In the genomic region with DNA sequence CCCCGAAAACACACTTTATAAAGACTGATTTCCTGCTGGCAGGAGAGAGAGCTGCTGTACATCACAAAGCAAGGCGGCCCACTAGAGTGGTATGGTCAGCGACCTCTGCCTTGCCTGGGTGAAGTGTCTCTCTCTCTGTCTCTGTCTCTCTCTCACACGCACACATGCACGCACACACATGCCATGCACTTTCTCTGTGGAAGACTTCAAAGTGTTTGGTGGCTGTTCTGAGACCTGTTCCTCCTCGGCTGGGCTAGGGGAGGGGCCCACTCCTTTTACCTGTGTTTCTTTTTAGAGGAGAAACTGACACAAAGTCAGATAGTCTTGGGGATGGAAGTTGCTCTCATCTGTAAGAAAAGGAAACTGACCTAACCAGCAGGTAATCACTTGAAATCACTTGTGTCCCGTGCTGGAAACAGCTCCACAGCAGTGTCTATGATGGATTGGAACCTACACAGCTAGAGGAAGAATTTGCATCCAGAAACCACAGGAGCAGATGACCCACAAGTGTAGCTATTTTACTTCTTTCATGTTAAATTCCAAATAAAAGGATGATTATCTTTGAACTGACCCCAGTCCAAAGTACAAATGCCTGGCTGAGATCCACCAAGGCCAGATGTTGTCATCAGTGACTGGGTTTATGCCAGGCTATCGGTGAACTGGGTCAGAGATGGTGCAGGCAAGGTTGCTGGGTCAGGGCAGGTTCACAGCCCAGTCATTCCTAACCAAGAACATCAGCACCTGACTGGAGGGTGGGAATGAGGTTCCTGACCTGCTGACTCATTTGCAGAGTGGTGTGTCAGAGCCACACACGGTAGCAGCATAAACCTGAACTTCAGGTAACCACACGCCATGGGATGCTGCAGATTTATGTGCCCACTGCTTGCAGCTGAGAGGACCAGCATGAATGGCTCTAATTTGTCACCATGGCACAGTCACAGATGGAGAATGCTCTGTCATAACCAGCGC, we compare ENCODE assay signal across 12 cellular contexts.
DNase-seq lines count a peak whose midpoint lies in the region; ATAC-seq and TF ChIP-seq lines count a peak whose summit lies in the region.
"Had no signal": no experiment of that assay in that cellular context is flagged by ENCODE, and none has a peak within 500 bp of the region (broad histone marks: within the 10 kb centered on the region; RNA-seq: fewer than 3 reads in every experiment).

No MANE protein-coding gene starts in this region.

- H3K36me3 ChIP-seq in PC-3 (ENCODE audit: low read depth, low read length) (peaks cover 8% of the 10 kb centered on the region; the same call in 1 of the 2 replicates), hepatocyte (replicated peaks; ENCODE audit: insufficient read depth, low read depth) (no peaks in the 10 kb centered on the region)

- POLR2A ChIA-PET in PC-3 (lab: Charles Lee; ENCODE audit: unreplicated experiment): interaction anchor here (0.6 kb wide), 1 partner anchor 10 kb away, joined by 8 read pairs; no protein-coding TSS in a partner anchor

- H3K27ac ChIP-seq in PC-3 (ENCODE audit: low read length) (peak overlapping the region; percentile 97), hepatocyte (peak overlapping the region; percentile 85)
- H3K27ac ChIP-seq: GM23248 had no signal

- H3K79me2 ChIP-seq in PC-3 (ENCODE audit: low read length): peaks cover 73% of the 10 kb centered on the region
- H3K79me2 ChIP-seq in hepatocyte: peaks cover 5% of the 10 kb centered on the region

- H3K9ac ChIP-seq in PC-3 (ENCODE audit: low read length): peak overlapping the region; percentile 69
- H3K9ac ChIP-seq: GM23248 had no signal

- intact Hi-C loops in PC-3 (cut with micrococcal nuclease): no loop called here

- no peak for TF ChIP-seq CTCF in PC-3 (conservative IDR thresholded peaks at IDR 0.05; ENCODE audit: low read depth, low read length)
- no peak for TF ChIP-seq CTCF in hepatocyte (IDR thresholded peaks at IDR 0.05; ENCODE audit: poor library complexity)

- H3K27me3 ChIP-seq in PC-3 (ENCODE audit: low read length) (no peaks in the 10 kb centered on the region), hepatocyte (no peaks in the 10 kb centered on the region)

- no TSS peak for BruUV-seq in PC-3 (replicated peaks; lab: Mats Ljungman, UMichigan)

- H3K9me2 ChIP-seq in PC-3 (replicated peaks; ENCODE audit: low read length) (no peaks in the 10 kb centered on the region), hepatocyte (replicated peaks; ENCODE audit: insufficient read depth) (no peaks in the 10 kb centered on the region)

- H2AFZ ChIP-seq in PC-3 (ENCODE audit: low read length) (no peak overlapping the region), hepatocyte (no peak overlapping the region)
- H2AFZ ChIP-seq: GM23248 had no signal

- ATAC-seq in PC-3: peak; percentile 74
- no peak for ATAC-seq in GM18909 (IDR thresholded peaks at IDR 0.05; ENCODE audit: poor library complexity, unreplicated experiment)

- no peaks in the 10 kb centered on the region for H4K20me1 ChIP-seq in PC-3 (ENCODE audit: low read length)
- no peaks in the 10 kb centered on the region for H4K20me1 ChIP-seq in hepatocyte (ENCODE audit: insufficient read depth, poor library complexity, severe bottlenecking)

- 76% methylated on average over 11 of the region's 11 CpGs for WGBS in hepatocyte (ENCODE audit: low lambda C conversion rate, missing lambda C conversion rate)

- H3K9me3 ChIP-seq in PC-3 (ENCODE audit: low read length) (no peaks in the 10 kb centered on the region), hepatocyte (ENCODE audit: low read depth) (no peaks in the 10 kb centered on the region)

- peak; percentile 15 for DNase-seq in stimulated activated CD4-positive, alpha-beta T cell treated with anti-CD3 and anti-CD28 coated beads, Interleukin-15, amount 100 ng/mL, for 24 hours
- DNase-seq in stimulated activated CD4-positive, alpha-beta T cell treated with anti-CD3 and anti-CD28 coated beads, Interleukin-2, amount 100 ng/mL, for 48 hours: no peak
- peak; percentile 93 for DNase-seq in PC-3
- DNase-seq in hepatocyte (ENCODE audit: low spot score): peak; percentile 76
- DNase-seq in superior temporal gyrus (ENCODE audit: extremely low spot score): no peak
- no peak for DNase-seq in dedifferentiated amniotic fluid mesenchymal stem cell (ENCODE audit: extremely low spot score)
- DNase-seq in activated gamma-delta T cell treated with Interleukin-2 at 50 U/mL for 16 hours: no peak
- DNase-seq: activated effector memory CD4-positive, alpha-beta T cell treated with anti-CD3 and anti-CD28 coated beads, Interleukin-2, amount 50 U/mL, for 16 hours; erythroblast; GM23248; NCI-H446 treated with DMSO at 0.1 percent for 48 hours had no signal

- CTCF ChIA-PET in PC-3 (lab: Charles Lee): no interaction called here

- H3K4me3 ChIP-seq in PC-3 (ENCODE audit: low read length): no peak overlapping the region
- no peak overlapping the region for H3K4me3 ChIP-seq in hepatocyte
- H3K4me3 ChIP-seq: GM23248 had no signal

- H3K4me2 ChIP-seq in PC-3 (ENCODE audit: low read length) (peak overlapping the region; percentile 52), hepatocyte (no peak overlapping the region)

- H3K4me1 ChIP-seq in PC-3 (ENCODE audit: insufficient read depth, low read length) (peaks cover 49% of the 10 kb centered on the region), hepatocyte (ENCODE audit: insufficient read depth) (peaks cover 29% of the 10 kb centered on the region)

- H3F3A ChIP-seq in PC-3 (ENCODE audit: low read length, unreplicated experiment): no peaks in the 10 kb centered on the region

Comparison
In these comparisons a context has a peak if more than half of its experiments do, and no peak if none do; other contexts are left out.
1. DNase-seq: peak in stimulated activated CD4-positive, alpha-beta T cell treated with anti-CD3 and anti-CD28 coated beads, Interleukin-15, amount 100 ng/mL, for 24 hours (single experiment), PC-3 (single experiment) and hepatocyte (single experiment); none in stimulated activated CD4-positive, alpha-beta T cell treated with anti-CD3 and anti-CD28 coated beads, Interleukin-2, amount 100 ng/mL, for 48 hours (0 of 2), superior temporal gyrus (single experiment), dedifferentiated amniotic fluid mesenchymal stem cell (single experiment) and activated gamma-delta T cell treated with Interleukin-2 at 50 U/mL for 16 hours (single experiment).